Comparison of ENCODE assay signal across 10 cellular contexts in genomic region chr2:226660524-226660923, GRCh38.
DNase-seq lines count a peak whose midpoint lies in the region; ATAC-seq and TF ChIP-seq lines count a peak whose summit lies in the region.
"Had no signal": no experiment of that assay in that cellular context is flagged by ENCODE, and none has a peak within 500 bp of the region (broad histone marks: within the 10 kb centered on the region; RNA-seq: fewer than 3 reads in every experiment).

No MANE protein-coding gene starts in this region.

- H3K36me3 Mint-ChIP-seq in chondrocyte (ENCODE audit: low read depth), result no peaks in the 10 kb centered on the region
- no peaks in the 10 kb centered on the region for H3K36me3 Mint-ChIP-seq in CD4-positive, alpha-beta T cell (ENCODE audit: low read depth)
- H3K36me3 Mint-ChIP-seq: stimulated activated effector memory CD8-positive, alpha-beta T cell treated with anti-CD3 and anti-CD28 coated beads, Interleukin-12 subunit alpha, Interleukin-12 subunit beta, amount 100 ng/mL, for 72 hours had no signal

- DNase-seq in NB4 (ENCODE audit: low read depth) (peak; percentile 80), chondrocyte (ENCODE audit: low spot score) (no peak), lung (ENCODE audit: low spot score) (peak; percentile 43), vagina (ENCODE audit: extremely low spot score in 2 of 2) (peak in 1 of 2 donors; percentile 95)
- DNase-seq in central memory CD4-positive, alpha-beta T cell, result no peak
- DNase-seq in CD4-positive, alpha-beta T cell, result no peak
- DNase-seq: activated CD4-positive, alpha-beta T cell treated with anti-CD3 and anti-CD28 coated beads, Interleukin-2, amount 10 ng/mL, durations not matched to agents 24 days and 14 days; cortex of kidney had no signal

- ATAC-seq in lung (ENCODE audit: insufficient read depth, low FRiP score) (peak; percentile 21), GM18502 (IDR thresholded peaks at IDR 0.05; ENCODE audit: poor library complexity, unreplicated experiment) (no peak)
- ATAC-seq in CD4-positive, alpha-beta T cell (ENCODE audit: poor library complexity), result no peak
- ATAC-seq: stimulated activated effector memory CD8-positive, alpha-beta T cell treated with anti-CD3 and anti-CD28 coated beads, Interleukin-12 subunit alpha, Interleukin-12 subunit beta, amount 100 ng/mL, for 72 hours had no signal

- intact Hi-C loops in vagina (cut with DNase I), result loop anchor here (10.0 kb wide), 1 partner anchor 134 kb away; the partner anchor contains the start of gene IRS1
- intact Hi-C loops in CD4-positive, alpha-beta T cell (cut with DNase I, micrococcal nuclease), result no loop called here

- POLR2A ChIA-PET in CD4-positive, alpha-beta T cell (lab: Charles Lee), result no interaction called here

- peak overlapping the region; percentile 87 for H3K27ac Mint-ChIP-seq in chondrocyte (ENCODE audit: unreplicated experiment)
- H3K27ac Mint-ChIP-seq in CD4-positive, alpha-beta T cell, result no peak overlapping the region
- H3K27ac Mint-ChIP-seq: activated CD4-positive, alpha-beta T cell treated with anti-CD3 and anti-CD28 coated beads, Interleukin-2, amount 10 ng/mL, durations not matched to agents 24 days and 14 days; stimulated activated effector memory CD8-positive, alpha-beta T cell treated with anti-CD3 and anti-CD28 coated beads, Interleukin-12 subunit alpha, Interleukin-12 subunit beta, amount 100 ng/mL, for 72 hours had no signal

- no peaks in the 10 kb centered on the region for H3K9me3 Mint-ChIP-seq in chondrocyte (ENCODE audit: low read depth)
- H3K9me3 Mint-ChIP-seq in CD4-positive, alpha-beta T cell, result no peaks in the 10 kb centered on the region
- H3K9me3 Mint-ChIP-seq: stimulated activated effector memory CD8-positive, alpha-beta T cell treated with anti-CD3 and anti-CD28 coated beads, Interleukin-12 subunit alpha, Interleukin-12 subunit beta, amount 100 ng/mL, for 72 hours had no signal

- peaks cover 56% of the 10 kb centered on the region for H3K4me1 Mint-ChIP-seq in chondrocyte (ENCODE audit: low read depth)
- no peaks in the 10 kb centered on the region for H3K4me1 Mint-ChIP-seq in CD4-positive, alpha-beta T cell (ENCODE audit: low read depth)
- H3K4me1 Mint-ChIP-seq: stimulated activated effector memory CD8-positive, alpha-beta T cell treated with anti-CD3 and anti-CD28 coated beads, Interleukin-12 subunit alpha, Interleukin-12 subunit beta, amount 100 ng/mL, for 72 hours had no signal

- H3K27me3 ChIP-seq in lung (ENCODE audit: control insufficient read depth, insufficient read depth), result no peaks in the 10 kb centered on the region
- H3K27me3 ChIP-seq in vagina, result no peaks in the 10 kb centered on the region
- no peaks in the 10 kb centered on the region for H3K27me3 ChIP-seq in CD4-positive, alpha-beta T cell (ENCODE audit: control insufficient read depth, insufficient read depth, low read length)

- H3K27ac ChIP-seq in lung (ENCODE audit: low read depth in 1 of 2, low read length in 1 of 2), result peak overlapping the region; percentile 59 to 76
- peak overlapping the region; percentile 1 for H3K27ac ChIP-seq in vagina
- H3K27ac ChIP-seq in CD4-positive, alpha-beta T cell (ENCODE audit: low read depth, low read length), result no peak overlapping the region

- H3K27me3 Mint-ChIP-seq in chondrocyte (ENCODE audit: low read depth), result no peaks in the 10 kb centered on the region
- peaks cover 4% of the 10 kb centered on the region for H3K27me3 Mint-ChIP-seq in CD4-positive, alpha-beta T cell

- H3K36me3 ChIP-seq in lung (ENCODE audit: control insufficient read depth in 2 of 2, insufficient read depth in 2 of 2, low read length in 2 of 2) (no peaks in the 10 kb centered on the region), vagina (no peaks in the 10 kb centered on the region)

- H3K4me3 Mint-ChIP-seq in chondrocyte (ENCODE audit: unreplicated experiment), result no peak overlapping the region
- H3K4me3 Mint-ChIP-seq in CD4-positive, alpha-beta T cell, result no peak overlapping the region
- H3K4me3 Mint-ChIP-seq: activated CD4-positive, alpha-beta T cell treated with anti-CD3 and anti-CD28 coated beads, Interleukin-2, amount 10 ng/mL, durations not matched to agents 24 days and 14 days; stimulated activated effector memory CD8-positive, alpha-beta T cell treated with anti-CD3 and anti-CD28 coated beads, Interleukin-12 subunit alpha, Interleukin-12 subunit beta, amount 100 ng/mL, for 72 hours had no signal

- TF ChIP-seq POLR2A in NB4 (IDR thresholded peaks at IDR 0.05; ENCODE audit: extremely low read depth, insufficient read length) (no peak), vagina (IDR thresholded peaks at IDR 0.05) (no peak)

- 38 to 55% methylated on average over 1 of the region's 1 CpG for WGBS in lung, 2 donors

- H3K4me1 ChIP-seq in lung (ENCODE audit: control insufficient read depth in 2 of 2, insufficient read depth in 2 of 2, low read length in 2 of 2) (peaks cover 13 to 14% of the 10 kb centered on the region in 2 donors), vagina (peaks cover 29% of the 10 kb centered on the region)

- H3K9me3 ChIP-seq in lung (ENCODE audit: control insufficient read depth in 2 of 2, insufficient read depth in 1 of 2, low read length in 1 of 2), result no peaks in the 10 kb centered on the region
- no peaks in the 10 kb centered on the region for H3K9me3 ChIP-seq in vagina
- no peaks in the 10 kb centered on the region for H3K9me3 ChIP-seq in CD4-positive, alpha-beta T cell (ENCODE audit: control insufficient read depth, low read length)

- TF ChIP-seq CTCF in NB4 (IDR thresholded peaks at IDR 0.05; ENCODE audit: low read depth, low read length) (no peak), chondrocyte (IDR thresholded peaks at IDR 0.05) (no peak), lung (IDR thresholded peaks at IDR 0.05; ENCODE audit: control extremely low read depth, extremely low read depth) (no peak), vagina (IDR thresholded peaks at IDR 0.05) (no peak)
- TF ChIP-seq CTCF in CD4-positive, alpha-beta T cell (IDR thresholded peaks at IDR 0.05), result no peak

- H3K4me3 ChIP-seq in NB4 (ENCODE audit: low read depth, low read length), result no peak overlapping the region
- H3K4me3 ChIP-seq in lung, result no peak overlapping the region
- no peak overlapping the region for H3K4me3 ChIP-seq in vagina

- CTCF ChIA-PET in CD4-positive, alpha-beta T cell (lab: Charles Lee), result no interaction called here

Comparison
In these comparisons a context has a peak if more than half of its experiments do, and no peak if none do; other contexts are left out.
1. DNase-seq: peak in NB4 (single experiment) and lung (single experiment); none in chondrocyte (single experiment), central memory CD4-positive, alpha-beta T cell (single experiment) and CD4-positive, alpha-beta T cell (0 of 10).